ENCODE assay signal across 16 cellular contexts in the genomic region with DNA sequence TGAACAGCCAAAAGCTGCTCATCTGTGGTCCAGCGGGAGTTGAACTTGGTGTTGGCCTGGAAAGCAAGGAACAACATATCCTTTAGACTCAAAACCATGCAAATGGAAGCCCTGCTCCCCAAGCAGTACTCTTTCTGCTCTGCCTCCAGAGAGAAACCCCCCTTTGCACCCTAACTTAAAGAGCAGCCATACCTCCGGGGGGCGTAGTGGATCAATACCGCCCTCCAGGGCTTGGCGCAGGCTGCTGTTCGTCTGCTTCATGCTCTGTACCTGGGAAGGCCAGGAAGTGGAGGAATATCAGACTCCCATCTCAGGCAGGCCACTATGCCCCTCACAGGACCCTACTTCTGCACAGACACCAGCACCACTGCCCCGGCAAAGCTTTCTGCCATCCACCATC. TPM values are rescaled to one million over a fixed set of nuclear protein-coding genes. Genes with fewer than 3 reads are reported as not detected.
"Had no signal": no experiment of that assay in that cellular context is flagged by ENCODE, and none has a peak within 500 bp of the region (broad histone marks: within the 10 kb centered on the region; RNA-seq: fewer than 3 reads in every experiment).

No MANE protein-coding gene starts in this region.

- H3K27ac Mint-ChIP-seq: activated CD4-positive, alpha-beta memory T cell treated with anti-CD3 and anti-CD28 coated beads for 36 hours; stimulated activated effector memory CD8-positive, alpha-beta T cell treated with anti-CD3 and anti-CD28 coated beads, Interleukin-12 subunit alpha, Interleukin-12 subunit beta, amount 100 ng/mL, for 72 hours had no signal

- DNase-seq: activated CD4-positive, alpha-beta memory T cell treated with anti-CD3 and anti-CD28 coated beads for 36 hours; activated gamma-delta T cell treated with Interleukin-2 at 50 U/mL for 16 hours; activated T-cell treated with anti-CD3 and anti-CD28 coated beads, Interleukin-2, amount 50 U/mL, for 4 hours; anterior cingulate cortex; islet precursor cell; naive B cell; posterior cingulate gyrus; retina; T-cell; T-helper 9 cell had no signal

- ATAC-seq: activated T-cell treated with anti-CD3 and anti-CD28 coated beads, Interleukin-2, amount 50 U/mL, for 4 hours; esophagus mucosa; stimulated activated effector memory CD8-positive, alpha-beta T cell treated with anti-CD3 and anti-CD28 coated beads, Interleukin-12 subunit alpha, Interleukin-12 subunit beta, amount 100 ng/mL, for 72 hours; T-cell had no signal

- H3K4me3 ChIP-seq: breast epithelium, hepatocyte, lung had no signal

- H3K36me3 ChIP-seq: breast epithelium had no signal

- H3K36me3 Mint-ChIP-seq: naive B cell had no signal

- H3K9me3 ChIP-seq: breast epithelium had no signal

- H3K27me3 Mint-ChIP-seq: activated CD4-positive, alpha-beta memory T cell treated with anti-CD3 and anti-CD28 coated beads for 36 hours; T-cell had no signal

- H3K27ac ChIP-seq: breast epithelium, hepatocyte had no signal

- H3K27me3 ChIP-seq: breast epithelium, hepatocyte had no signal

- H3K9me3 Mint-ChIP-seq: activated CD4-positive, alpha-beta memory T cell treated with anti-CD3 and anti-CD28 coated beads for 36 hours; activated T-cell treated with anti-CD3 and anti-CD28 coated beads, Interleukin-2, amount 50 U/mL, for 4 hours; naive B cell; stimulated activated effector memory CD8-positive, alpha-beta T cell treated with anti-CD3 and anti-CD28 coated beads, Interleukin-12 subunit alpha, Interleukin-12 subunit beta, amount 100 ng/mL, for 72 hours; T-cell had no signal

- H3K4me3 Mint-ChIP-seq: activated CD4-positive, alpha-beta memory T cell treated with anti-CD3 and anti-CD28 coated beads for 36 hours; activated T-cell treated with anti-CD3 and anti-CD28 coated beads, Interleukin-2, amount 50 U/mL, for 4 hours; naive B cell; stimulated activated effector memory CD8-positive, alpha-beta T cell treated with anti-CD3 and anti-CD28 coated beads, Interleukin-12 subunit alpha, Interleukin-12 subunit beta, amount 100 ng/mL, for 72 hours; T-cell had no signal

RNA-seq across cellular contexts. Expression of gene RCOR2, which starts 4.3 kb away (rescaled TPM):
- total RNA-seq: mononuclear cell had no signal
